ENCODE assay signal across 2 cellular contexts in the genomic region with DNA sequence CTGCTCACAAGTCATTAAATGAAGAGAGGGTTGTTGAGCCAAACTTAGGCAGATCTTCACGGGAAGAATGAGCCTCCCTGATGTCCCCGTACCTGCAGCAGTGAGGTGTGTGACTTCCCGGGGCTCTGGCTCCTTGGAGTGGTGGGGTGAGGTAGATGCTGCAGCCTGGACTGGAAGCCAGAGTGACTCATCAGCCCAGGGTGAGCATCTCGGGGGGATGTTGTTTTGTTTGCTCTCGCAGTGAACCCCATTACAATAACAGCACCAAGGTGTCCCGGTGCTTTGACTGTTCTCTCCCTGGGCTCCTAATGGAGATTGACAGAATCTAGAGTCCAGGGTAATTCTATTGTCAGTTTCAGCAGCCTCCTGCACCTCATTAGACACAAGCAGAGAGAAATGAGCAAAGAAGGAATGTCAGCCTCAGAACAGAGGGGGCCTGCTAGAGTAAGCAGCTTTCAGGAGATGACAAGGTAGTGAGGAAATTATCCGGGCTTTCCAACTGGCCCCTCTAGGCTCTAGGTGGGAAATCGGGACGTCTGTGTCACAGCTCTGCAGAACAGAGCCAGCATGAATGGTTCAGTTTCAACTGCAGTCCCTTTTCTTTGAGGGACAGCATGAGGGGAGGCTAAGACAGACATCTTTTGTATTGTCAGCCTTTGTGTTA.
TF ChIP-seq lines count a peak whose summit lies in the region.

No MANE protein-coding gene starts in this region.

TF ChIP-seq in GM23338, 12 proteins besides CTCF, POLR2A, EP300 and RAD21:
- no peak for TF ChIP-seq STAT1 (IDR thresholded peaks at IDR 0.05; ENCODE audit: unreplicated experiment)
- TF ChIP-seq ZNF114 (CRISPR knock-in tag; IDR thresholded peaks at IDR 0.05) = no peak

TF ChIP-seq in WTC11, 78 proteins besides CTCF, POLR2A, EP300 and RAD21:
- TF ChIP-seq E2F5 (CRISPR knock-in tag; IDR thresholded peaks at IDR 0.05) (no peak), ZBTB21 (CRISPR knock-in tag; IDR thresholded peaks at IDR 0.05; ENCODE audit: borderline replicate concordance) (no peak)
